30 cellular contexts compared by ENCODE assay signal in the genomic region with DNA sequence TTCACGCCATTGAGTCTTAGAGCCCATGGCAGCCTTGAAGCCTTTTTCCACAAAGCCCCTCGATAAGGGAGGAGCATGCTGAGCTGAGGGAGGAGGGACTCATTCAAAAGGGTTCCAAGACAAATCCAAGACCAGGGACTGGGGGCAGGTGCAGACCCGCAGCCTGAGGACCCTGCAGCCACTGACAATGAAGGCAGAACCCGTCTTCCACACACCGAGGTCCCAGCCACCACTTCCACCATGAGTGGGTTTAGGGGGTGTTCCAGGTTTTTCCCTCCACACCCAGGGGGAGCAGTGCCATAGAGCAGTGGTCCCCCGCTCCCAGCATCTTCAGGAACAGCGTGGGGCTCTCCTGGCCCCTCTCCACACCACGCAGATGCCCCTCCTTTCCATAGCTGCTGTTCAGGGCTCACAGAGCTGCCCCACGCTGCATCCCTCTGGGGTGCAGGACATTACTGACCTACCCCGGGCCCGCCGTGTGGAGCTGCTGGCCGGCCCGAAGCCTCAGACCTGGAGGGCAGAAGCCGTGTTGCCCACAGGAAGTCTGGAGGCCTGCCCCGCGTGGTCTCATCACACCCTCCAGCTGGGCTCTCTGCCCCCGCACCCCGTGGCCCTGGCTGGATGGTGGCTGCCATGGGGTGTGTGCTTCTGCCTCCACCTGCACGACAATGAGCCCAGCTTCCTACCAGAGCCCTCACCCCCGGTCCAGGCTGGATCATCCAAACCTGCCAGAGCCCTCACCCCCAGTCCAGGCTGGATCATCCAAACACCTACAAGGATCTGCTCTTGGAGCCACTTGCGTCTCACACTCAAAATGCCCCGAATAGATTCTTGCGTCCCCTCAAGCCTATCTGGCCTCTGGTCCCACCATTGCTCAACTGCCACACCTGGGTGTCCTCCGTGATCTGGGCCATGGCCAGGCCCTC.
"Had no signal": no experiment of that assay in that cellular context is flagged by ENCODE, and none has a peak within 500 bp of the region (broad histone marks: within the 10 kb centered on the region; RNA-seq: fewer than 3 reads in every experiment).

No MANE protein-coding gene starts in this region.

- H3K27ac ChIP-seq: dorsolateral prefrontal cortex, epithelial cell of prostate, esophagus muscularis mucosa, foreskin keratinocyte, gastroesophageal sphincter, heart left ventricle, hepatocyte, left lung, neutrophil, parathyroid adenoma, prostate gland, skin epidermis, spleen, testis, tibial artery, upper lobe of left lung, uterus had no signal

- H2AFZ ChIP-seq: hepatocyte, parathyroid adenoma had no signal

- DNase-seq: central memory CD4-positive, alpha-beta T cell; dorsolateral prefrontal cortex; effector CD8-positive, alpha-beta T cell; endodermal cell; foreskin keratinocyte; heart left ventricle; left cardiac atrium; mammary epithelial cell; mesendoderm; midbrain; naive thymus-derived CD4-positive, alpha-beta T cell; right cardiac atrium; spleen; stimulated activated CD4-positive, alpha-beta T cell treated with anti-CD3 and anti-CD28 coated beads, Interleukin-4, amount 100 ng/mL, for 4 hours; stimulated activated naive CD4-positive, alpha-beta T cell; substantia nigra; testis; tibial artery; uterus had no signal

- ATAC-seq: foreskin keratinocyte; gastroesophageal sphincter; left cardiac atrium; left lung; naive thymus-derived CD4-positive, alpha-beta T cell had no signal

- H3K36me3 ChIP-seq: esophagus muscularis mucosa, gastroesophageal sphincter, heart left ventricle, left lung, neutrophil, prostate gland, spleen, tibial artery, upper lobe of left lung, uterus had no signal

- H3K4me2 ChIP-seq: hepatocyte had no signal

- H3K4me1 ChIP-seq: esophagus muscularis mucosa, foreskin keratinocyte, gastroesophageal sphincter, heart left ventricle, left lung, parathyroid adenoma, prostate gland, spleen, testis, tibial artery, upper lobe of left lung, uterus had no signal

- H3K4me3 ChIP-seq: dorsolateral prefrontal cortex, esophagus muscularis mucosa, gastroesophageal sphincter, heart left ventricle, hepatocyte, left lung, prostate gland, skin epidermis, spleen, testis, tibial artery, upper lobe of left lung, uterus had no signal

- FAIRE-seq: colon had no signal

- H3K79me2 ChIP-seq: hepatocyte, parathyroid adenoma had no signal

- H3K9me3 ChIP-seq: esophagus muscularis mucosa, gastroesophageal sphincter, heart left ventricle, left lung, neutrophil, prostate gland, spleen, testis, tibial artery, upper lobe of left lung, uterus had no signal

- H3K27me3 ChIP-seq: foreskin keratinocyte, hepatocyte, neutrophil, spleen, testis, tibial artery, upper lobe of left lung, uterus had no signal

- H3K9ac ChIP-seq: parathyroid adenoma had no signal
